In the genomic region with DNA sequence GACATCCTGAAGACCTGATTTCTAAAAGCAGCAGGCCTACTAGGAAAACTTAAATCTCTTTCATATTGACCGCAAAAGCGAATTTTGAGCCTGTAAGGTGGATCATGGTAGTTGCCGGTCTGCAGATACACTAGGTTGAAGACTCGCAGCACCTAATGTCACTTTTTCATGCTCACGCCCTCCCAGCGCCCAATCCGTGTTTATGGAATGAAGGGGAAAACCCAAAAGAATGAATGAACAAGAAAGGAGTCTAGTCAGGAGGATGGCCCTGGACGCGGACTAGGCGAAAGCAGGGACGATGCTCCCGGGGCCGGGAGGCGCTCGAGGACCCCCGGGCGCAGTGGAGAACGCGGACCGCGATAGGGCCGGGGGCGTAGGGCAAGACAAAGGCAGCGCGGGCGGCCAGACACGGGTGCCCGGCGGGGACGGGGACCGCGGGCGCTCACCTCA, we compare ENCODE assay signal across 7 cellular contexts. TPM values are rescaled to one million over a fixed set of nuclear protein-coding genes. Genes with fewer than 3 reads are reported as not detected.
DNase-seq lines count a peak whose midpoint lies in the region; ATAC-seq and TF ChIP-seq lines count a peak whose summit lies in the region.

No MANE protein-coding gene starts in this region.

- H3K79me2 ChIP-seq in mammary epithelial cell (ENCODE audit: insufficient read depth, low read length) = peaks cover 57% of the 10 kb centered on the region
- peaks cover 25% of the 10 kb centered on the region for H3K79me2 ChIP-seq in mesendoderm (ENCODE audit: control insufficient read depth, insufficient read depth, low read length)

- no TSS peak for BruUV-seq in mammary epithelial cell (replicated peaks; lab: Mats Ljungman, UMichigan)

- peaks cover 7% of the 10 kb centered on the region for H3K79me1 ChIP-seq in mesendoderm (ENCODE audit: low read length)

- H2BK15ac ChIP-seq in mesendoderm (replicated peaks; ENCODE audit: low read depth) = no peak overlapping the region

- H3K4me1 ChIP-seq in mammary epithelial cell (ENCODE audit: insufficient read depth, low read length) (peaks cover 23% of the 10 kb centered on the region), mesendoderm (ENCODE audit: control insufficient read depth, low read depth, low read length) (peaks cover 14% of the 10 kb centered on the region), aorta (ENCODE audit: control insufficient read depth in 1 of 2, insufficient read depth in 2 of 2, low read length in 2 of 2) (no peaks in the 10 kb centered on the region)

- no peaks in the 10 kb centered on the region for H3K27me3 ChIP-seq in mammary epithelial cell (ENCODE audit: insufficient read depth, low read length)
- H3K27me3 ChIP-seq in mesendoderm (ENCODE audit: insufficient read depth, low read length, poor library complexity) = no peaks in the 10 kb centered on the region
- H3K27me3 ChIP-seq in aorta (ENCODE audit: control insufficient read depth in 1 of 2, insufficient read depth in 2 of 2, low read length in 1 of 2) = no peaks in the 10 kb centered on the region

- DNase-seq in NCI-H226 = peak; percentile 14
- DNase-seq in mammary epithelial cell = peak; percentile 60
- no peak for DNase-seq in mesendoderm
- no peak for DNase-seq in aorta
- no peak for DNase-seq in activated CD4-positive, CD25-positive, alpha-beta regulatory T cell treated with anti-CD3 and anti-CD28 coated beads, Interleukin-2, amount 50 U/mL, for 72 hours

- peak overlapping the region; percentile 70 for H3K23ac ChIP-seq in mesendoderm (ENCODE audit: low read length)

- no peak overlapping the region for H2BK120ac ChIP-seq in mesendoderm (ENCODE audit: low read depth, low read length)

- H3K4me3 ChIP-seq in GM12875 (ENCODE audit: low read depth, low read length) (peak overlapping the region; percentile 77), mammary epithelial cell (replicated peaks in 1 of 3; ENCODE audit: insufficient read depth in 1 of 3, low read depth in 2 of 3, low read length in 3 of 3) (peak overlapping the region; percentile 73 to 87 (median 79)), mesendoderm (ENCODE audit: low read length) (peak overlapping the region; percentile 64), aorta (ENCODE audit: low read length in 2 of 2) (peak overlapping the region; percentile 67 to 86)

- dilution Hi-C loops in mammary epithelial cell (cut with HindIII; ENCODE audit: low sequenced_read_pairs) = no loop called here

- peak overlapping the region; percentile 64 for H3K4ac ChIP-seq in mesendoderm (ENCODE audit: low read depth, low read length)

- ATAC-seq in aorta (ENCODE audit: low FRiP score) = no peak
- no peak for ATAC-seq in GM21515 (IDR thresholded peaks at IDR 0.05; ENCODE audit: unreplicated experiment)

- peak overlapping the region; percentile 80 for H3K9ac ChIP-seq in mammary epithelial cell (ENCODE audit: insufficient read depth, low read length)
- H3K9ac ChIP-seq in mesendoderm (ENCODE audit: low read length) = peak overlapping the region; percentile 89

- no peak overlapping the region for H4K5ac ChIP-seq in mesendoderm (ENCODE audit: low read length)

- no peak overlapping the region for H2AK5ac ChIP-seq in mesendoderm (ENCODE audit: low read length)

- H3K4me2 ChIP-seq in mammary epithelial cell (ENCODE audit: insufficient read depth, low read depth, low read length) = peak overlapping the region; percentile 87
- H3K4me2 ChIP-seq in mesendoderm (ENCODE audit: low read length) = peak overlapping the region; percentile 22

- TF ChIP-seq CTCF in GM12875 (IDR thresholded peaks at IDR 0.05; ENCODE audit: borderline replicate concordance, insufficient read depth, low read depth, low read length) (no peak), mammary epithelial cell (conservative IDR thresholded peaks at IDR 0.05 in 1 of 2, IDR thresholded peaks at IDR 0.05 in 1 of 2; ENCODE audit: extremely low read depth in 1 of 2, insufficient read depth in 1 of 2, low read depth in 1 of 2, low read length in 2 of 2) (no peak)

- peak overlapping the region; percentile 75 for H2AFZ ChIP-seq in mammary epithelial cell (ENCODE audit: low read depth, low read length)

- intact Hi-C loops in mammary epithelial cell (cut with micrococcal nuclease) = loop anchor here (1.0 to 2.0 kb wide), 2 partner anchors 51 to 181 kb away; no protein-coding TSS in a partner anchor
- intact Hi-C loops in aorta (cut with DNase I) = loop anchor here in 1 of 2 donors (10.0 kb wide), 1 partner anchor 251 kb away; the partner anchor contains the start of gene LRRC1

- no peak overlapping the region for H4K8ac ChIP-seq in mesendoderm (ENCODE audit: low read depth, low read length)

- peak overlapping the region; percentile 85 for H3K27ac ChIP-seq in mammary epithelial cell (ENCODE audit: insufficient read depth, low read depth, low read length)
- peak overlapping the region; percentile 92 for H3K27ac ChIP-seq in mesendoderm (ENCODE audit: low read depth, low read length)
- peak overlapping the region in 1 of 2 donors; percentile 69 for H3K27ac ChIP-seq in aorta (ENCODE audit: low read depth in 1 of 2, low read length in 2 of 2)

- H3K36me3 ChIP-seq in mammary epithelial cell (ENCODE audit: insufficient read depth, low read length) = no peaks in the 10 kb centered on the region
- no peaks in the 10 kb centered on the region for H3K36me3 ChIP-seq in mesendoderm (ENCODE audit: control insufficient read depth, insufficient read depth, low read length)
- H3K36me3 ChIP-seq in aorta (ENCODE audit: control insufficient read depth in 1 of 2, insufficient read depth in 2 of 2, low read length in 1 of 2) = no peaks in the 10 kb centered on the region

- peak overlapping the region; percentile 97 for H3K56ac ChIP-seq in mesendoderm (ENCODE audit: low read length)

- under 1% methylated on average over 22 of the region's 33 CpGs for WGBS in mammary epithelial cell (ENCODE audit: low coverage, missing lambda C conversion rate)
- WGBS in mesendoderm (ENCODE audit: extremely low coverage, insufficient coverage, low lambda C conversion rate) = no CpG with 5 or more reads among the region's 33 CpGs
- WGBS in aorta, 2 donors = 1 to 2% methylated on average over 25 to 33 of the region's 33 CpGs

- CTCF ChIA-PET in mammary epithelial cell (lab: Charles Lee; ENCODE audit: low non-redundant PET) = interaction anchor here (0.7 to 1.0 kb wide), 2 partner anchors 67 to 108 kb away, joined by 3 to 8 read pairs; no protein-coding TSS in a partner anchor

- H3K9me3 ChIP-seq in mammary epithelial cell (replicated peaks; ENCODE audit: insufficient read depth, low read length) (no peaks in the 10 kb centered on the region), aorta (ENCODE audit: control insufficient read depth, low read length) (no peaks in the 10 kb centered on the region)

- no peaks in the 10 kb centered on the region for H4K20me1 ChIP-seq in mammary epithelial cell (ENCODE audit: insufficient read depth, low read length)

- in situ Hi-C loops in mammary epithelial cell (cut with MboI; ENCODE audit: low sequenced_read_pairs in 2 of 2) = loop anchor here in 1 of 2 donors (10.0 kb wide), 1 partner anchor 71 kb away; no protein-coding TSS in a partner anchor

- peak overlapping the region; percentile 75 for H2BK5ac ChIP-seq in mesendoderm (ENCODE audit: low read length)

- H3K18ac ChIP-seq in mesendoderm (ENCODE audit: low read length) = peak overlapping the region; percentile 72

RNA-seq across cellular contexts. Expression of gene GCLC, which starts 0.8 kb away (rescaled TPM):
- 100 to 1,000 TPM in 1 of 2 donors, 10 to 100 TPM in 1; 94.7 to 128 TPM for total RNA-seq in mammary epithelial cell
- polyA plus RNA-seq in mammary epithelial cell = 59.8 TPM
- 69.6 TPM for polyA minus RNA-seq in mammary epithelial cell
- 30.6 TPM for polyA plus RNA-seq in mesendoderm (2013, experiment 1 of 2)
- 30.7 TPM for polyA plus RNA-seq in mesendoderm (2013, experiment 2 of 2)
- total RNA-seq in aorta = 10 to 100 TPM; 19.0 to 22.0 TPM
- polyA plus RNA-seq in aorta = 10 to 100 TPM in 1 of 2 donors, 1 to 10 TPM in 1; 9.6 to 12.6 TPM

Comparison
In these comparisons a context has a peak if more than half of its experiments do, and no peak if none do; other contexts are left out.
1. DNase-seq: peak in NCI-H226 (single experiment) and mammary epithelial cell (single experiment); none in mesendoderm (single experiment), aorta (0 of 2) and activated CD4-positive, CD25-positive, alpha-beta regulatory T cell treated with anti-CD3 and anti-CD28 coated beads, Interleukin-2, amount 50 U/mL, for 72 hours (single experiment).
2. RNA of gene GCLC, which starts 0.8 kb away (total RNA-seq): 94.7 to 128 TPM in mammary epithelial cell; 19.0 to 22.0 TPM in aorta; every median in the first group is over 4 times any median in the second.
3. Peak in every context shown above with its lines, with median percentiles within 50 percentile points of each other: H3K4me3 ChIP-seq.